Comparison of ENCODE assay signal across 9 cellular contexts in the genomic region with DNA sequence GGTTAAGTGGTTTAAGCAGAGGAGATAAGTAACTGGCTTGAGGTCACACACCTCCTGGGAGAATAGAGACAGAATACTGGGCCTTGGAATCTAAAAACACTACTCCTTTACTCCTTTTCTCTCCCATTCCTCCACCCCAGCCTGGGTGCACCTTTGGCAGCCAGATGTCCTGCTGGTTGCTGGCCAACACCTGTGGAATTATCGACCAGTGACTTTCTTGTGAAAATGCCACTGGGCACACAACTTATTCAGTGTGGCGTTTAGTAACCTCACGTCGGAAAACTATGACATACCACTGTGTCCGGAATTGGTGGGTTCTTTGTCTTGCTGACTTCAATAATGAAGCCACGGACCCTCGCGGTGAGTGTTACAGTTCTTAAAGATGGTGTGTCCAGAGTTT. TPM values are rescaled to one million over a fixed set of nuclear protein-coding genes. Genes with fewer than 3 reads are reported as not detected.
"Had no signal": no experiment of that assay in that cellular context is flagged by ENCODE, and none has a peak within 500 bp of the region (broad histone marks: within the 10 kb centered on the region; RNA-seq: fewer than 3 reads in every experiment).

No MANE protein-coding gene starts in this region.

- H3K4me3 ChIP-seq: GM12878 had no signal

- ATAC-seq: GM12878 had no signal

- DNase-seq: GDM1, GF-D8 had no signal

- FAIRE-seq: G401.6, GM12878, GM12891, GM12892, GM18507, GM19239 had no signal

RNA-seq across cellular contexts. Expression of a gene that starts 26.4 kb away (rescaled TPM):
- total RNA-seq: G401, GM12878 had no signal

RNA-seq across cellular contexts. Expression of a gene that starts 30.2 kb away (rescaled TPM):
- total RNA-seq: G401 had no signal
